26 cellular contexts compared by ENCODE assay signal in the genomic region with DNA sequence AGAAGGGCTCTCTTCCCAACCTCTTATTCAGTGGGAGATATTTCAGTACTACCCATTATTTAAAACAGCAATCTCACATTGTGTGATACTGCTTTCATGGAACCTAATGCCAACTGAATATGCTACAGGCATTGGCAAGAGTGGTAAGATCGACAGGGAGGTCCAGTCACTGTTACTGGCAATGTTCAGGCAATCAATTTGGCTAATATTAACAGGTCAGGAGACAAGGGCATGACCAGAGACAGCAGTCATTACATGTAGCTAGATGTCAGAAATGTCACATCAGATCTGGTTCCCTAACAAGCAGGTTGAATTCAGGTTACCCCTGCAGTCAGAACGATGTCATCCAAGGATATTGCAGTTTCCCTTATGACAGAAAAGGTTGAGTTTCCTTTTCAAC.
"Had no signal": no experiment of that assay in that cellular context is flagged by ENCODE, and none has a peak within 500 bp of the region (broad histone marks: within the 10 kb centered on the region; RNA-seq: fewer than 3 reads in every experiment).

No MANE protein-coding gene starts in this region.

- H3K27ac Mint-ChIP-seq: mesothelial cell of epicardium; progenitor cell of endocrine pancreas; stimulated activated naive B cell treated with anti-CD40 and anti-IgM and Interleukin-4, amounts not matched to agents 10 μg/mL and 1 μg/mL and 100 μg/mL, for 72 hours had no signal

- H3K4me3 ChIP-seq: hepatocyte, left lung, lung, ovary, right atrium auricular region, skin epidermis, stomach, testis, thyroid gland, transverse colon, upper lobe of left lung, vagina had no signal

- ATAC-seq: left cardiac atrium; left lung; natural killer cell; sciatic nerve; stimulated activated naive B cell treated with anti-CD40 and anti-IgM and Interleukin-4, amounts not matched to agents 10 μg/mL and 1 μg/mL and 100 μg/mL, for 72 hours; stimulated activated naive CD8-positive, alpha-beta T cell treated with anti-CD3 and anti-CD28 coated beads, Interleukin-15, Interleukin-2, amounts not matched to agents 100 U/mL and 50 U/mL, for 24 hours had no signal

- H3K4me3 Mint-ChIP-seq: mesothelial cell of epicardium; naive B cell; natural killer cell; stimulated activated naive B cell treated with anti-CD40 and anti-IgM and Interleukin-4, amounts not matched to agents 10 μg/mL and 1 μg/mL and 100 μg/mL, for 72 hours had no signal

- H3K27me3 Mint-ChIP-seq: naive B cell; progenitor cell of endocrine pancreas; stimulated activated naive B cell treated with anti-CD40 and anti-IgM and Interleukin-4, amounts not matched to agents 10 μg/mL and 1 μg/mL and 100 μg/mL, for 72 hours had no signal

- DNase-seq: islet precursor cell; left cardiac atrium; left lung; mesendoderm; naive B cell; natural killer cell; ovary; stimulated activated CD4-positive, alpha-beta T cell treated with anti-CD3 and anti-CD28 coated beads, Interleukin-12 subunit alpha, Interleukin-12 subunit beta, amount 100 ng/mL, for 4 hours; stimulated activated CD4-positive, alpha-beta T cell treated with anti-CD3 and anti-CD28 coated beads, Interleukin-15, amount 100 ng/mL, for 24 hours; stimulated activated CD4-positive, alpha-beta T cell treated with anti-CD3 and anti-CD28 coated beads, Interleukin-2, amount 100 ng/mL, for 24 hours; stimulated activated CD4-positive, alpha-beta T cell treated with anti-CD3 and anti-CD28 coated beads, Interleukin-4, amount 100 ng/mL, for 1 hour; stimulated activated naive B cell treated with anti-CD40 and anti-IgM and Interleukin-4, amounts not matched to agents 10 μg/mL and 1 μg/mL and 100 μg/mL, for 72 hours; stimulated activated naive CD8-positive, alpha-beta T cell treated with anti-CD3 and anti-CD28 coated beads, Interleukin-15, Interleukin-2, amounts not matched to agents 100 U/mL and 50 U/mL, for 24 hours; stomach; testis; thyroid gland; transverse colon; upper lobe of left lung had no signal

- H3K36me3 Mint-ChIP-seq: mesothelial cell of epicardium, naive B cell, natural killer cell had no signal

- H3K4me1 Mint-ChIP-seq: mesothelial cell of epicardium; naive B cell; natural killer cell; stimulated activated naive B cell treated with anti-CD40 and anti-IgM and Interleukin-4, amounts not matched to agents 10 μg/mL and 1 μg/mL and 100 μg/mL, for 72 hours had no signal

- H3K9me3 Mint-ChIP-seq: mesothelial cell of epicardium; naive B cell; natural killer cell; stimulated activated naive B cell treated with anti-CD40 and anti-IgM and Interleukin-4, amounts not matched to agents 10 μg/mL and 1 μg/mL and 100 μg/mL, for 72 hours had no signal
